11 cellular contexts compared by ENCODE assay signal in genomic region chr1:235952950-235953615, GRCh38.
A peak's percentile ranks its signal among the peaks of the same experiment; 100 is the strongest.
DNase-seq lines count a peak whose midpoint lies in the region; ATAC-seq and TF ChIP-seq lines count a peak whose summit lies in the region.
"Had no signal": no experiment of that assay in that cellular context is flagged by ENCODE, and none has a peak within 500 bp of the region (broad histone marks: within the 10 kb centered on the region; RNA-seq: fewer than 3 reads in every experiment).

No MANE protein-coding gene starts in this region.

- no TSS peak for BruUV-seq in mammary epithelial cell (replicated peaks; lab: Mats Ljungman, UMichigan)

- peaks cover 0 to 2% (median 0%) of the 10 kb centered on the region in 3 donors for H3K27me3 Mint-ChIP-seq in CD14-positive monocyte (ENCODE audit: low read depth in 3 of 3)

- H3K27ac Mint-ChIP-seq in CD14-positive monocyte = peak overlapping the region; percentile 95 to 100 (median 96)

- peaks cover 1 to 5% of the 10 kb centered on the region in 2 donors for H3K36me3 Mint-ChIP-seq in CD14-positive monocyte

- dilution Hi-C loops in mammary epithelial cell (cut with HindIII; ENCODE audit: low sequenced_read_pairs) = no loop called here

- no peak overlapping the region for H3K4me3 Mint-ChIP-seq in CD14-positive monocyte

- H2AFZ ChIP-seq in mammary epithelial cell (ENCODE audit: low read depth, low read length) = no peak overlapping the region

- H3K9me3 Mint-ChIP-seq in CD14-positive monocyte = peaks cover 0 to under 1% (median 0%) of the 10 kb centered on the region in 7 donors
- H3K9me3 Mint-ChIP-seq: activated T-helper 2 cell treated with anti-CD3 and anti-CD28 coated beads, Interferon-gamma antibody, Interleukin-2, Interleukin-4, amounts not matched to agents 10 μg/mL and 5 μg/mL and 100 μg/mL, durations not matched to agents 14 hours and 24 hours and 36 hours had no signal

- ATAC-seq in GM19023 (IDR thresholded peaks at IDR 0.05; ENCODE audit: unreplicated experiment) = peak; percentile 36
- ATAC-seq in HG03460 (IDR thresholded peaks at IDR 0.05; ENCODE audit: unreplicated experiment) = peak; percentile 48
- no peak for ATAC-seq in HG03439 (IDR thresholded peaks at IDR 0.05; ENCODE audit: unreplicated experiment)
- ATAC-seq: gastrocnemius medialis had no signal

- H4K20me1 ChIP-seq in mammary epithelial cell (ENCODE audit: insufficient read depth, low read length) = no peaks in the 10 kb centered on the region

- no peak overlapping the region for H3K4me3 ChIP-seq in mammary epithelial cell (replicated peaks in 1 of 3; ENCODE audit: insufficient read depth in 1 of 3, low read depth in 2 of 3, low read length in 3 of 3)
- H3K4me3 ChIP-seq: gastrocnemius medialis had no signal

- peaks cover 98% of the 10 kb centered on the region for H3K4me1 Mint-ChIP-seq in CD14-positive monocyte

- DNase-seq in CD14-positive monocyte (ENCODE audit: low spot score) (no peak), mammary epithelial cell (peak; percentile 88), superior temporal gyrus (ENCODE audit: extremely low spot score) (no peak), mesenteric fat pad (ENCODE audit: low spot score) (no peak), Kasumi-1 (lab: John Stamatoyannopoulos, UW) (no peak)
- DNase-seq: gastrocnemius medialis, nucleus accumbens had no signal

- peak overlapping the region; percentile 88 for H3K27ac ChIP-seq in mammary epithelial cell (ENCODE audit: insufficient read depth, low read depth, low read length)
- H3K27ac ChIP-seq: gastrocnemius medialis had no signal

- WGBS in mammary epithelial cell (ENCODE audit: low coverage, missing lambda C conversion rate) = 71% methylated on average over 4 of the region's 4 CpGs

- H3K9ac ChIP-seq in mammary epithelial cell (ENCODE audit: insufficient read depth, low read length) = peak overlapping the region; percentile 42

- H3K36me3 ChIP-seq in mammary epithelial cell (ENCODE audit: insufficient read depth, low read length) = no peaks in the 10 kb centered on the region
- H3K36me3 ChIP-seq: gastrocnemius medialis had no signal

- H3K79me2 ChIP-seq in mammary epithelial cell (ENCODE audit: insufficient read depth, low read length) = no peaks in the 10 kb centered on the region

- H3K27me3 ChIP-seq in mammary epithelial cell (ENCODE audit: insufficient read depth, low read length) = no peaks in the 10 kb centered on the region
- H3K27me3 ChIP-seq: gastrocnemius medialis had no signal

- TF ChIP-seq CTCF in CD14-positive monocyte (IDR thresholded peaks at IDR 0.05) (no peak), mammary epithelial cell (conservative IDR thresholded peaks at IDR 0.05 in 1 of 2, IDR thresholded peaks at IDR 0.05 in 1 of 2; ENCODE audit: extremely low read depth in 1 of 2, insufficient read depth in 1 of 2, low read depth in 1 of 2, low read length in 2 of 2) (no peak)

- H3K4me2 ChIP-seq in mammary epithelial cell (ENCODE audit: insufficient read depth, low read depth, low read length) = no peak overlapping the region

- H3K4me1 ChIP-seq in mammary epithelial cell (ENCODE audit: insufficient read depth, low read length) = peaks cover 24% of the 10 kb centered on the region
- H3K4me1 ChIP-seq: gastrocnemius medialis had no signal

- in situ Hi-C loops in mammary epithelial cell (cut with MboI; ENCODE audit: low sequenced_read_pairs in 2 of 2) = loop anchor here in 1 of 2 donors (25.0 kb wide), 1 partner anchor 441 kb away; the partner anchor contains the start of gene B3GALNT2

- H3K9me3 ChIP-seq in mammary epithelial cell (replicated peaks; ENCODE audit: insufficient read depth, low read length) = no peaks in the 10 kb centered on the region
- H3K9me3 ChIP-seq: gastrocnemius medialis had no signal

- intact Hi-C loops in CD14-positive monocyte (cut with micrococcal nuclease) (loop anchor here in 1 of 2 donors (5.0 kb wide), 1 partner anchor 36 kb away; no protein-coding TSS in a partner anchor), mammary epithelial cell (cut with micrococcal nuclease) (no loop called here)

- CTCF ChIA-PET in mammary epithelial cell (lab: Charles Lee; ENCODE audit: low non-redundant PET) = no interaction called here
